In the genomic region with DNA sequence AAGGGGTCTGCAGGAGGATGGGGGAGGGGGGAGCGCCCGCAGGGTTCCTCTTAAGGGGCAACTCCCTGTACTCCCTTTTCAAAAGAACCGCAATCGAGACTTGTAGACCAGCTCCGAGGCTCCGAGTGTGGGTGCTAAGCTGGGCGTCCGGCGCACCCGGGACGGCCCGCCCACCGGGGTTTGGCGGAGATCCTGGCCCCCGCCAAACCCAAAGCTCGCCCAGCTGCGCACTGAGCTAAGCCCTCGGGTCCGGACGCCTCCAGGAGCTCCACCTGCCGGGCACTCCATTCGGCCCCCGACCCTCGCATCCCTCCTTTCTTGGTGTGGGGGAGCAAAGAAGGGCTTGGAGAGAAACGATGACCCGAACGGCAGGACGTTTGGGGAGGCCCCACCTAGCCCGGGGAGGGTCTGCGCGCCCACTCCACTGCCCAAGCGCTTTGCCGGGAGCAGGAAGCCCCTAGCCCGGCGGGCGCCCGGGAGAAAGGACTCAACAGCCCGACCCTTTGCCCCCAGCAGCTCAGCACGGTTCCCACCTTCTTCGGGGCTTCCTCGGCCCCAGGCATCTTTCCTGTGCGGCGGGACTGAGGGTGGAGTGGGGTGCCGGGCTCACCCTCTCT, we compare ENCODE assay signal across 8 cellular contexts. TPM values are rescaled to one million over a fixed set of nuclear protein-coding genes. Genes with fewer than 3 reads are reported as not detected.
DNase-seq lines count a peak whose midpoint lies in the region; ATAC-seq and TF ChIP-seq lines count a peak whose summit lies in the region.

No MANE protein-coding gene starts in this region.

- ATAC-seq in omental fat pad (ENCODE audit: low FRiP score) (peak; percentile 6), GM18517 (IDR thresholded peaks at IDR 0.05; ENCODE audit: unreplicated experiment) (no peak)

- peak overlapping the region; percentile 66 for H2AFZ ChIP-seq in PC-9

- H3K4me2 ChIP-seq in BLaER1 = peak overlapping the region; percentile 87
- H3K4me2 ChIP-seq in PC-9 = peak overlapping the region; percentile 92

- H3K27ac ChIP-seq in BLaER1 = no peak overlapping the region
- H3K27ac ChIP-seq in PC-9 = peak overlapping the region; percentile 46

- H3K79me2 ChIP-seq in PC-9 (ENCODE audit: low read depth) = peaks cover 48% of the 10 kb centered on the region

- CTCF ChIA-PET in PC-9 (lab: Charles Lee) = interaction anchor here (0.8 to 1.4 kb wide), 2 partner anchors 33 to 99 kb away, joined by 4 to 6 read pairs; no protein-coding TSS in a partner anchor

- POLR2A ChIA-PET in PC-9 (lab: Charles Lee; ENCODE audit: unreplicated experiment) = interaction anchor here (0.5 to 1.0 kb wide), 6 partner anchors 9 to 164 kb away, joined by 3 to 7 read pairs (median 4); no protein-coding TSS in a partner anchor

- peak in 1 of 2 experiments; percentile 36 for DNase-seq in PC-9
- no peak for DNase-seq in fibroblast of pulmonary artery (ENCODE audit: low read depth)
- no peak for DNase-seq in omental fat pad (ENCODE audit: low spot score)
- no peak for DNase-seq in T-helper 2 cell
- no peak for DNase-seq in NCI-H774 (lab: John Stamatoyannopoulos, UW)
- no peak for DNase-seq in NCI-H345 treated with DMSO at 0.1 percent for 48 hours (lab: John Stamatoyannopoulos, UW; ENCODE audit: unreplicated experiment)

- peaks cover 9% of the 10 kb centered on the region for H3F3A ChIP-seq in PC-9 (ENCODE audit: insufficient read depth, low read depth)

- TF ChIP-seq CTCF in PC-9 (conservative IDR thresholded peaks at IDR 0.05) = peak; percentile 37; the same call in 1 of the 2 replicates
- TF ChIP-seq CTCF in fibroblast of pulmonary artery (IDR thresholded peaks at IDR 0.05; ENCODE audit: low read length, missing control alignments) = peak; percentile 2
- TF ChIP-seq CTCF in omental fat pad (IDR thresholded peaks at IDR 0.05) = no peak

- H3K36me3 ChIP-seq in BLaER1 (no peaks in the 10 kb centered on the region), PC-9 (ENCODE audit: low read depth) (no peaks in the 10 kb centered on the region)

- H3K4me1 ChIP-seq in BLaER1 (peaks cover 37% of the 10 kb centered on the region), PC-9 (replicated peaks; ENCODE audit: insufficient read depth) (peaks cover 32% of the 10 kb centered on the region)

- H3K9ac ChIP-seq in BLaER1 = no peak overlapping the region

- peak overlapping the region; percentile 62 for H3K4me3 ChIP-seq in BLaER1
- peak overlapping the region; percentile 75 for H3K4me3 ChIP-seq in PC-9
- H3K4me3 ChIP-seq in fibroblast of pulmonary artery (replicated peaks; ENCODE audit: low read depth, low read length) = peak overlapping the region; percentile 27

- H3K27me3 ChIP-seq in BLaER1 (peaks cover 65% of the 10 kb centered on the region), PC-9 (ENCODE audit: insufficient read depth, low read depth) (no peaks in the 10 kb centered on the region)

- intact Hi-C loops in PC-9 (cut with micrococcal nuclease; ENCODE audit: unreplicated experiment) = loop anchor here (2.0 to 5.0 kb wide), 3 partner anchors 56 to 97 kb away; no protein-coding TSS in a partner anchor

- H4K20me1 ChIP-seq in BLaER1 = peaks cover 25% of the 10 kb centered on the region
- H4K20me1 ChIP-seq in PC-9 (ENCODE audit: insufficient read depth) = no peaks in the 10 kb centered on the region

- no TSS peak for BruUV-seq in PC-9 (replicated peaks; lab: Mats Ljungman, UMichigan)

- H3K9me3 ChIP-seq in BLaER1 (0 out of 2 replicates have a peak, but pooled peaks cover 5% of the 10 kb centered on the region), PC-9 (ENCODE audit: insufficient read depth, low read depth) (no peaks in the 10 kb centered on the region)

- H3K9me2 ChIP-seq in PC-9 (ENCODE audit: insufficient read depth) = no peaks in the 10 kb centered on the region

RNA-seq across cellular contexts. Expression of a gene that starts 0.6 kb away (rescaled TPM):
- total RNA-seq in PC-9 (2021) (35.4 and 39.9 TPM in 2 replicates), omental fat pad (10 to 100 TPM in 1 of 4 donors, 1 to 10 TPM in 3; 3.7 to 18.8 (median 4.5) TPM)

Comparison
In these comparisons a context has a peak if more than half of its experiments do, and no peak if none do; other contexts are left out.
1. CTCF ChIP-seq: peak in PC-9 (single experiment) and fibroblast of pulmonary artery (single experiment); none in omental fat pad (0 of 3).
2. Peak in every context shown above with its lines, with median percentiles within 50 percentile points of each other: H3K4me3 ChIP-seq.